Comparison of ENCODE assay signal across 11 cellular contexts in the genomic region with DNA sequence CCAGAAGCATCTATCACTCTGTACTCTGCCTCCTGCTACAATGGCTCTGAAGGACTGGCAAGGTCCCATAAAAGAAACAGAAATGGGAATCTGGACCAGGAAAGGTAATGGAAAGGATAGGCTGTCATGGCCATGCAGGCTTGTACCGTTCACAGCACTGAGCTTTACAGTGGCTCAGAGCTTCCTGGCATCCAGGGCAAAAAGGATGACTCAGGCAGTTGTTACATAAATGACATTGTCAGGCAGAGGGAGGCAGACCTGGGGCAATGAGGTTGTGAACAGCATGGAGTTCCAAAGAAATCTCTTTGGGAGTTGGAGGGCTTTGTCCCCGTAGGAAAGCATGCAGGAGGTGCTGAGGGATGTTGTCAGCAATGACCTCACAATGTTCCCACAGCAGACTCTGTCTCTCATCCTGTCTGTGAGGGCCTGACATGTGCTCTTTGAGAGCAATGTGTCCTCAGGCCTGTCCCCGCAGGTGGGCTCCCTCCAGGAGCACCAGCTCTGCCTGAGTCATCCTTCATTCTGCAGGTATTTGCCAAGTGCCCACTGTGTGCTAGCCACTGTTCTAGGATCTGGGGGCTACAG. TPM values are rescaled to one million over a fixed set of nuclear protein-coding genes. Genes with fewer than 3 reads are reported as not detected.
A peak's percentile ranks its signal among the peaks of the same experiment; 100 is the strongest.
DNase-seq lines count a peak whose midpoint lies in the region; ATAC-seq, FAIRE-seq and TF ChIP-seq lines count a peak whose summit lies in the region.
"Had no signal": no experiment of that assay in that cellular context is flagged by ENCODE, and none has a peak within 500 bp of the region (broad histone marks: within the 10 kb centered on the region; RNA-seq: fewer than 3 reads in every experiment).

No MANE protein-coding gene starts in this region.

- H3K9ac ChIP-seq in GM12878 (ENCODE audit: control insufficient read depth, insufficient read depth, low read length) (no peak overlapping the region), mesendoderm (ENCODE audit: low read length) (no peak overlapping the region)

- H3K4me2 ChIP-seq in GM12878 (ENCODE audit: control insufficient read depth, insufficient read depth) (no peak overlapping the region), mesendoderm (ENCODE audit: low read length) (no peak overlapping the region)

- in situ Hi-C loops in GM12878 (cut with MboI) = no loop called here

- H3K4me1 ChIP-seq in GM12878 (ENCODE audit: control insufficient read depth, insufficient read depth, low read length) (peaks cover 8% of the 10 kb centered on the region), mesendoderm (ENCODE audit: control insufficient read depth, low read depth, low read length) (peaks cover 15% of the 10 kb centered on the region), heart right ventricle (peaks cover 3 to 50% (median 16%) of the 10 kb centered on the region in 9 donors)

- TF ChIP-seq CTCF in CD4-positive, alpha-beta T cell (IDR thresholded peaks at IDR 0.05) = no peak
- TF ChIP-seq CTCF in GM12878 (IDR thresholded peaks at IDR 0.05 in 2 of 3, conservative IDR thresholded peaks at IDR 0.05 in 1 of 3; ENCODE audit: control insufficient read depth in 2 of 3, extremely low read depth in 1 of 3, insufficient read depth in 1 of 3, low read depth in 3 of 3, low read length in 3 of 3) (no peak), heart right ventricle (IDR thresholded peaks at IDR 0.05) (no peak)

- FAIRE-seq in GM12878 (lab: Jason Lieb, UNC) = no peak
- FAIRE-seq: TTC549 had no signal

- no peaks in the 10 kb centered on the region for H3K27me3 Mint-ChIP-seq in CD4-positive, alpha-beta T cell

- H3K56ac ChIP-seq in mesendoderm (ENCODE audit: low read length) = no peak overlapping the region

- H3K9me3 Mint-ChIP-seq in CD4-positive, alpha-beta T cell = no peaks in the 10 kb centered on the region

- DNase-seq in CD4-positive, alpha-beta T cell = no peak
- peak; percentile 64 for DNase-seq in HT1080 (ENCODE audit: low read depth)
- DNase-seq in GM12878 (ENCODE audit: low read depth, low spot score) = no peak
- DNase-seq in mesendoderm = peak; percentile 89
- no peak for DNase-seq in NCI-H1694 treated with DMSO at 0.1 percent for 48 hours (lab: John Stamatoyannopoulos, UW)
- no peak for DNase-seq in medulla oblongata (ENCODE audit: extremely low spot score)
- no peak for DNase-seq in heart right ventricle
- DNase-seq: NCI-H2227 treated with DMSO at 0.1 percent for 48 hours had no signal

- no peak overlapping the region for H3K4ac ChIP-seq in mesendoderm (ENCODE audit: low read depth, low read length)

- no peaks in the 10 kb centered on the region for H3K9me3 ChIP-seq in CD4-positive, alpha-beta T cell (ENCODE audit: control insufficient read depth, low read length)
- H3K9me3 ChIP-seq in GM12878 (replicated peaks; ENCODE audit: control insufficient read depth, insufficient read depth, low read length) (no peaks in the 10 kb centered on the region), heart right ventricle (no peaks in the 10 kb centered on the region)

- no peaks in the 10 kb centered on the region for H3K4me1 Mint-ChIP-seq in CD4-positive, alpha-beta T cell (ENCODE audit: low read depth)

- no peak overlapping the region for H2BK15ac ChIP-seq in mesendoderm (replicated peaks; ENCODE audit: low read depth)

- no peak overlapping the region for H2AFZ ChIP-seq in GM12878 (ENCODE audit: control insufficient read depth, low read depth, low read length)

- no peak overlapping the region for H3K27ac ChIP-seq in CD4-positive, alpha-beta T cell (ENCODE audit: low read depth, low read length)
- no peak overlapping the region for H3K27ac ChIP-seq in GM12878 (ENCODE audit: control insufficient read depth, insufficient read depth)
- H3K27ac ChIP-seq in mesendoderm (ENCODE audit: low read depth, low read length) = peak overlapping the region; percentile 9
- peak overlapping the region in 2 of 10 donors; percentile 9 to 20 for H3K27ac ChIP-seq in heart right ventricle

- no peak overlapping the region for H3K4me3 ChIP-seq in GM12878
- H3K4me3 ChIP-seq in mesendoderm (ENCODE audit: low read length) = no peak overlapping the region
- H3K4me3 ChIP-seq in heart right ventricle = no peak overlapping the region

- H3K36me3 ChIP-seq in GM12878 (ENCODE audit: control insufficient read depth in 2 of 2, insufficient read depth in 2 of 2, low read length in 1 of 2) (peaks cover 40 to 54% of the 10 kb centered on the region in 2 experiments), mesendoderm (ENCODE audit: control insufficient read depth, insufficient read depth, low read length) (peaks cover 17% of the 10 kb centered on the region), heart right ventricle (peaks cover 0 to 100% (median 67%) of the 10 kb centered on the region in 9 donors)

- H2AK5ac ChIP-seq in mesendoderm (ENCODE audit: low read length) = no peak overlapping the region

- no peak for TF ChIP-seq EP300 in GM12878 (IDR thresholded peaks at IDR 0.05; ENCODE audit: borderline replicate concordance in 1 of 2, control insufficient read depth in 1 of 2, low read depth in 2 of 2, low read length in 2 of 2)

- no peak overlapping the region for H2BK120ac ChIP-seq in mesendoderm (ENCODE audit: low read depth, low read length)

- SMC1A ChIA-PET in GM12878 (lab: Charles Lee; ENCODE audit: uncharacterized antibody, unreplicated experiment) = no interaction called here

- H3K18ac ChIP-seq in mesendoderm (ENCODE audit: low read length) = no peak overlapping the region

- H4K20me1 ChIP-seq in GM12878 (ENCODE audit: control insufficient read depth, insufficient read depth) = no peaks in the 10 kb centered on the region

- no peak for ATAC-seq in CD4-positive, alpha-beta T cell (ENCODE audit: poor library complexity)
- ATAC-seq in GM12878 = no peak
- ATAC-seq in HG03025 (IDR thresholded peaks at IDR 0.05; ENCODE audit: low FRiP score, unreplicated experiment) = no peak
- no peak for ATAC-seq in heart right ventricle
- ATAC-seq: Panc1 had no signal

- no peak overlapping the region for H3K4me3 Mint-ChIP-seq in CD4-positive, alpha-beta T cell

- BruUV-seq in GM12878 (replicated peaks; lab: Mats Ljungman, UMichigan) = no TSS peak

- peaks cover 85% of the 10 kb centered on the region for H3K36me3 Mint-ChIP-seq in CD4-positive, alpha-beta T cell (ENCODE audit: low read depth)

- peak overlapping the region; percentile 34 for H3K27ac Mint-ChIP-seq in CD4-positive, alpha-beta T cell

- no peak overlapping the region for H4K5ac ChIP-seq in mesendoderm (ENCODE audit: low read length)

- RAD21 ChIA-PET in GM12878 (lab: Charles Lee; ENCODE audit: unreplicated experiment) = interaction anchor here (1.1 kb wide), 1 partner anchor 18 kb away, joined by 3 read pairs; no protein-coding TSS in a partner anchor

- peaks cover 2% of the 10 kb centered on the region for H3K79me1 ChIP-seq in mesendoderm (ENCODE audit: low read length)

- WGBS in GM12878 (ENCODE audit: insufficient coverage, insufficient replicate concordance, low lambda C conversion rate, missing lambda C conversion rate) = 100% methylated on average over 3 of the region's 3 CpGs
- WGBS in mesendoderm (ENCODE audit: extremely low coverage, insufficient coverage, low lambda C conversion rate) = no CpG with 5 or more reads among the region's 3 CpGs
- WGBS in heart right ventricle, 2 donors = 57 to 65% methylated on average over 3 of the region's 3 CpGs

- H4K8ac ChIP-seq in mesendoderm (ENCODE audit: low read depth, low read length) = no peak overlapping the region

- 0 out of 2 replicates have a peak, but pooled peaks have one; percentile 18 for TF ChIP-seq POLR2A in GM12878 (IDR thresholded peaks at IDR 0.05; ENCODE audit: low read depth, low read length)

- intact Hi-C loops in CD4-positive, alpha-beta T cell (cut with DNase I, micrococcal nuclease) = no loop called here
- intact Hi-C loops in GM12878 (cut with micrococcal nuclease; ENCODE audit: unreplicated experiment) = no loop called here
- intact Hi-C loops in heart right ventricle (cut with DNase I) = no loop called here

- no peaks in the 10 kb centered on the region for H3K79me2 ChIP-seq in GM12878 (ENCODE audit: control insufficient read depth, insufficient read depth, low read length)
- no peaks in the 10 kb centered on the region for H3K79me2 ChIP-seq in mesendoderm (ENCODE audit: control insufficient read depth, insufficient read depth, low read length)

- POLR2A ChIA-PET in CD4-positive, alpha-beta T cell (lab: Charles Lee) = no interaction called here
- POLR2A ChIA-PET in GM12878 (lab: Charles Lee) = interaction anchor here (1.2 kb wide), 1 partner anchor 92 kb away, joined by 4 read pairs; no protein-coding TSS in a partner anchor

- H3K23ac ChIP-seq in mesendoderm (ENCODE audit: low read length) = no peak overlapping the region

- CTCF ChIA-PET in CD4-positive, alpha-beta T cell (lab: Charles Lee) = no interaction called here
- CTCF ChIA-PET in GM12878 (lab: Yijun Ruan, JAX) = interaction anchor here (2.1 kb wide), 1 partner anchor 16 kb away, joined by 5 read pairs; no protein-coding TSS in a partner anchor

- H2BK5ac ChIP-seq in mesendoderm (ENCODE audit: low read length) = no peak overlapping the region

- TF ChIP-seq RAD21 in GM12878 (IDR thresholded peaks at IDR 0.05; ENCODE audit: insufficient read depth, low read depth, low read length) = no peak

- H3K27me3 ChIP-seq in CD4-positive, alpha-beta T cell (ENCODE audit: control insufficient read depth, insufficient read depth, low read length) = no peaks in the 10 kb centered on the region
- H3K27me3 ChIP-seq in GM12878 (replicated peaks in 1 of 2; ENCODE audit: control insufficient read depth in 2 of 2, insufficient read depth in 2 of 2, low read length in 1 of 2) = no peaks in the 10 kb centered on the region
- H3K27me3 ChIP-seq in mesendoderm (ENCODE audit: insufficient read depth, low read length, poor library complexity) = no peaks in the 10 kb centered on the region
- no peaks in the 10 kb centered on the region for H3K27me3 ChIP-seq in heart right ventricle

RNA-seq across cellular contexts. Expression of a gene that starts 25.9 kb away (rescaled TPM):
- total RNA-seq in CD4-positive, alpha-beta T cell = 1 to 10 TPM; 4.0 to 4.5 TPM
- 3.6 and 7.7 TPM in 2 replicates for total RNA-seq in HT1080 (2014; rRNA removed; shearing (Covaris generic))
- 11.5 and 11.9 TPM in 2 replicates for polyA plus RNA-seq in HT1080 (2015; cell fraction: cytosol; rRNA removed)
- 53.1 and 54.3 TPM in 2 replicates for polyA plus RNA-seq in HT1080 (2015; cell fraction: nucleus; rRNA removed)
- 0.31 and 0.51 TPM in 2 replicates for total RNA-seq in GM12878 (2013; cell fraction: nucleolus; rRNA removed)
- total RNA-seq in GM12878 (2014; rRNA removed) = 0.33 TPM in 1 of 2 replicates, not detected in the other
- total RNA-seq in GM12878 (2014; rRNA removed; fragmentation: Illumina TruSeq; extraction: Trizol) = 0.05 TPM in 1 of 2 replicates, not detected in the other
- 0.15 and 0.24 TPM in 2 replicates for total RNA-seq in GM12878 (2021)
- 1.2 TPM for polyA plus RNA-seq in GM12878 (2011; ENCODE audit: low read depth)
- polyA plus RNA-seq in GM12878 (2011; rRNA removed) = 0.06 and 0.11 TPM in 2 replicates
- polyA plus RNA-seq in GM12878 (2011; cell fraction: cytosol; rRNA removed) = 0.18 TPM in 2 replicates
- 0.35 and 0.49 TPM in 2 replicates for polyA plus RNA-seq in GM12878 (2011; cell fraction: nucleus; rRNA removed)
- polyA plus RNA-seq in GM12878 (2012) = 0.28 and 0.54 TPM in 2 replicates
- polyA plus RNA-seq in GM12878 (2014; fragmentation: Illumina TruSeq; extraction: Trizol) = 0.10 TPM in 1 of 2 replicates, not detected in the other
- polyA plus RNA-seq in GM12878 (2014; fragmentation: Nextera tagmentation; extraction: Ambion mirVana) = not detected
- polyA plus RNA-seq in GM12878 (2014; rRNA removed) = 0.06 TPM in 1 of 2 replicates, not detected in the other
- polyA plus RNA-seq in GM12878 (2016; fragmentation: Nextera tagmentation; extraction: Ambion mirVana) = not detected
- polyA minus RNA-seq in GM12878 (2011; rRNA and poly(A)+ RNA removed) = not detected in 2 replicates
- 0.52 and 1.3 TPM in 2 replicates for polyA minus RNA-seq in GM12878 (2011; cell fraction: cytosol; rRNA and poly(A)+ RNA removed)
- 0.29 and 0.48 TPM in 2 replicates for polyA minus RNA-seq in GM12878 (2011; cell fraction: nucleus; rRNA and poly(A)+ RNA removed)
- polyA plus RNA-seq in mesendoderm (2013, experiment 1 of 2) = 3.9 TPM
- polyA plus RNA-seq in mesendoderm (2013, experiment 2 of 2) = 4.0 TPM
- 10 to 100 TPM; 10.4 to 44.4 (median 30.2) TPM for total RNA-seq in heart right ventricle
- polyA plus RNA-seq in heart right ventricle = 10 to 100 TPM; 28.4 to 47.6 TPM

RNA-seq across cellular contexts. Expression of a gene that starts 52.1 kb away (rescaled TPM):
- 10 to 100 TPM; 65.7 to 69.8 TPM for total RNA-seq in CD4-positive, alpha-beta T cell
- total RNA-seq in HT1080 (2014; rRNA removed; shearing (Covaris generic)) = 67.3 and 87.4 TPM in 2 replicates
- 58.8 and 64.3 TPM in 2 replicates for polyA plus RNA-seq in HT1080 (2015; cell fraction: cytosol; rRNA removed)
- 168 and 235 TPM in 2 replicates for polyA plus RNA-seq in HT1080 (2015; cell fraction: nucleus; rRNA removed)
- total RNA-seq in GM12878 (2013; cell fraction: nucleolus; rRNA removed) = 218 and 253 TPM in 2 replicates
- total RNA-seq in GM12878 (2014; rRNA removed) (48.4 and 54.3 TPM in 2 replicates), GM12878 (2014; rRNA removed; fragmentation: Illumina TruSeq; extraction: Trizol) (25.1 and 25.7 TPM in 2 replicates), GM12878 (2021) (91.5 and 102 TPM in 2 replicates), heart right ventricle (10 to 100 TPM; 30.4 to 68.3 (median 40.8) TPM)
- polyA plus RNA-seq in GM12878 (2011; ENCODE audit: low read depth) = 43.7 TPM
- polyA plus RNA-seq in GM12878 (2011; rRNA removed) (34.0 and 50.3 TPM in 2 replicates), GM12878 (2014; fragmentation: Illumina TruSeq; extraction: Trizol) (14.7 and 29.2 TPM in 2 replicates), GM12878 (2014; fragmentation: Nextera tagmentation; extraction: Ambion mirVana) (under 1 TPM; 0.55 to 0.85 TPM), GM12878 (2014; rRNA removed) (58.8 and 64.9 TPM in 2 replicates), GM12878 (2016; fragmentation: Nextera tagmentation; extraction: Ambion mirVana) (10 to 100 TPM; 51.8 to 57.9 TPM), heart right ventricle (10 to 100 TPM; 35.8 to 58.7 TPM)
- 54.1 and 60.4 TPM in 2 replicates for polyA plus RNA-seq in GM12878 (2011; cell fraction: cytosol; rRNA removed)
- polyA plus RNA-seq in GM12878 (2011; cell fraction: nucleus; rRNA removed) = 323 and 349 TPM in 2 replicates
- 88.7 and 93.1 TPM in 2 replicates for polyA plus RNA-seq in GM12878 (2012)
- polyA minus RNA-seq in GM12878 (2011; rRNA and poly(A)+ RNA removed) = 63.7 and 91.7 TPM in 2 replicates
- polyA minus RNA-seq in GM12878 (2011; cell fraction: cytosol; rRNA and poly(A)+ RNA removed) = 34.5 and 43.7 TPM in 2 replicates
- polyA minus RNA-seq in GM12878 (2011; cell fraction: nucleus; rRNA and poly(A)+ RNA removed) = 78.3 and 112 TPM in 2 replicates
- 29.0 TPM for polyA plus RNA-seq in mesendoderm (2013, experiment 1 of 2)
- 27.5 TPM for polyA plus RNA-seq in mesendoderm (2013, experiment 2 of 2)

Comparison
In these comparisons a context has a peak if more than half of its experiments do, and no peak if none do; other contexts are left out.
1. DNase-seq: peak in HT1080 (single experiment) and mesendoderm (single experiment); none in CD4-positive, alpha-beta T cell (0 of 10), GM12878 (single experiment), NCI-H1694 treated with DMSO at 0.1 percent for 48 hours (single experiment), medulla oblongata (single experiment) and heart right ventricle (0 of 2).